In the genomic region with DNA sequence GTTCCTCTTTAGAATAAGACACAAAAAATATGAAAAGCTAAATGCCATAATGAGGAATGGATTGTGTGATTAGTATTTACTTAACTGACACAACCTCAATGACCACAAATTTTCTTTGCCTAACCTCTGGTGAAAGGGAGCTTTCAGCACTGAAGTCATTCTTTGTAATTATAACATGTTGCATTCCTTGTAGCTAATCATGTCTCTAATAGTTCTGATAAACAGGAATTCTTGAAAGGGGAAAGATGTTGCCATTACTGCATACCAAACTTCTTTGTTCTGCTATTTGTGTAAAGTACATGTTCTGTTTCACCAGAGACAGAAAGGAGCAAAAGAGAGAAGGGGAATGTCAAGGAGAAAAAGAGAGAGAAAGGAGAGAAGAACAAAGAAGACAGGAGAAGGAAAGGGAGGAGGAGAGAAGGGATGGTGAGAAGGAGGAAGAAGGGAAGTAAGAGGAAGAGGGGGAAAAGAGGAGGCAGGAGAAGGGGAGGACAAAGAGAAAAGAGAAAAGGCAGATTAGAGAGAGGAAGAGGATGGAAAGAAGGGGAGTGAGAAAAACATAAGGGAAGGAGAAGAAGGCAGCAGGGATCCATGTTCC, we compare ENCODE assay signal across 25 cellular contexts.
DNase-seq lines count a peak whose midpoint lies in the region; ATAC-seq, FAIRE-seq and TF ChIP-seq lines count a peak whose summit lies in the region.
"Had no signal": no experiment of that assay in that cellular context is flagged by ENCODE, and none has a peak within 500 bp of the region (broad histone marks: within the 10 kb centered on the region; RNA-seq: fewer than 3 reads in every experiment).

No MANE protein-coding gene starts in this region.

- 0 out of 2 replicates have a peak overlapping the region, but pooled peaks have one; percentile 11 for H2AFZ ChIP-seq in GM23338

- intact Hi-C loops in activated T-helper 1 cell treated with anti-CD3 and anti-CD28 coated beads, Interleukin-12 subunit alpha, Interleukin-12 subunit beta, Interleukin-2, Interleukin-4 antibody, amounts not matched to agents 30 ng/mL and 10 ng/mL and 1 ng/mL, durations not matched to agents 14 hours and 24 hours and 36 hours (cut with micrococcal nuclease), result no loop called here

- no peak for DNase-seq in GM23338 (ENCODE audit: low spot score)
- peak; percentile 41 for DNase-seq in choroid plexus epithelial cell (ENCODE audit: low read depth)
- DNase-seq in small intestine, result no peak
- DNase-seq in activated T-cell treated with anti-CD3 and anti-CD28 coated beads, Interleukin-2, amount 50 U/mL, for 1 hour, result no peak
- no peak for DNase-seq in medulla oblongata (ENCODE audit: extremely low spot score)
- DNase-seq in activated T-helper 1 cell treated with anti-CD3 and anti-CD28 coated beads, Interleukin-12 subunit alpha, Interleukin-12 subunit beta, Interleukin-2, Interleukin-4 antibody, amounts not matched to agents 30 ng/mL and 10 ng/mL and 1 ng/mL, durations not matched to agents 14 hours and 24 hours and 36 hours (ENCODE audit: low spot score), result no peak
- DNase-seq in erythroblast (lab: John Stamatoyannopoulos, UW), result no peak
- DNase-seq: ACHN; activated CD4-positive, alpha-beta T cell treated with anti-CD3 and anti-CD28 coated beads for 1 hour; activated naive CD4-positive, alpha-beta T cell treated with anti-CD3 and anti-CD28 coated beads, Interleukin-2, amount 10 ng/mL, durations not matched to agents 7 days and 5 days; activated T-cell treated with anti-CD3 and anti-CD28 coated beads, Interleukin-2, amount 50 U/mL, for 24 hours; EL; esophagus squamous epithelium; glutamatergic neuron; H7; natural killer cell; NCI-H2081 treated with DMSO at 0.1 percent for 48 hours; SHP77 treated with DMSO at 0.1 percent for 48 hours; stimulated activated CD4-positive, alpha-beta T cell treated with anti-CD3 and anti-CD28 coated beads, Interleukin-4, amount 100 ng/mL, for 4 hours; T-helper 1 cell; transverse colon had no signal

- no peaks in the 10 kb centered on the region for H3K9me2 ChIP-seq in GM23338 (ENCODE audit: insufficient read depth)

- H3K36me3 ChIP-seq in GM23338 (ENCODE audit: insufficient read depth), result no peaks in the 10 kb centered on the region
- H3K36me3 ChIP-seq in mesodermal cell (ENCODE audit: control insufficient read depth, insufficient read depth, low read length), result no peaks in the 10 kb centered on the region
- no peaks in the 10 kb centered on the region for H3K36me3 ChIP-seq in small intestine (ENCODE audit: control insufficient read depth in 2 of 2, insufficient read depth in 2 of 2, low read length in 2 of 2)
- H3K36me3 ChIP-seq: BLaER1 treated with 17β-estradiol and CSF1 and Interleukin-3, amounts not matched to agents 10 nM and 100 nM; esophagus squamous epithelium; transverse colon had no signal

- H3K27ac Mint-ChIP-seq in GM23338, result no peak overlapping the region
- no peak overlapping the region for H3K27ac Mint-ChIP-seq in activated T-helper 1 cell treated with anti-CD3 and anti-CD28 coated beads, Interleukin-12 subunit alpha, Interleukin-12 subunit beta, Interleukin-2, Interleukin-4 antibody, amounts not matched to agents 30 ng/mL and 10 ng/mL and 1 ng/mL, durations not matched to agents 14 hours and 24 hours and 36 hours
- H3K27ac Mint-ChIP-seq: activated naive CD4-positive, alpha-beta T cell treated with anti-CD3 and anti-CD28 coated beads, Interleukin-2, amount 10 ng/mL, durations not matched to agents 7 days and 5 days; activated T-cell treated with anti-CD3 and anti-CD28 coated beads, Interleukin-2, amount 50 U/mL, for 24 hours; natural killer cell; stimulated activated naive CD8-positive, alpha-beta T cell treated with anti-CD3 and anti-CD28 coated beads, Interleukin-15, Interleukin-2, amounts not matched to agents 100 ng/mL and 50 ng/mL, for 24 hours had no signal

- H3K4me3 Mint-ChIP-seq in GM23338, result no peak overlapping the region
- H3K4me3 Mint-ChIP-seq in activated T-helper 1 cell treated with anti-CD3 and anti-CD28 coated beads, Interleukin-12 subunit alpha, Interleukin-12 subunit beta, Interleukin-2, Interleukin-4 antibody, amounts not matched to agents 30 ng/mL and 10 ng/mL and 1 ng/mL, durations not matched to agents 14 hours and 24 hours and 36 hours, result no peak overlapping the region
- H3K4me3 Mint-ChIP-seq: activated naive CD4-positive, alpha-beta T cell treated with anti-CD3 and anti-CD28 coated beads, Interleukin-2, amount 10 ng/mL, durations not matched to agents 7 days and 5 days; activated T-cell treated with anti-CD3 and anti-CD28 coated beads, Interleukin-2, amount 50 U/mL, for 24 hours; natural killer cell; stimulated activated naive CD8-positive, alpha-beta T cell treated with anti-CD3 and anti-CD28 coated beads, Interleukin-15, Interleukin-2, amounts not matched to agents 100 ng/mL and 50 ng/mL, for 24 hours had no signal

- H3K4me1 Mint-ChIP-seq in GM23338, result peaks cover 6% of the 10 kb centered on the region; the same call in 2 of the 3 replicates
- H3K4me1 Mint-ChIP-seq in activated T-helper 1 cell treated with anti-CD3 and anti-CD28 coated beads, Interleukin-12 subunit alpha, Interleukin-12 subunit beta, Interleukin-2, Interleukin-4 antibody, amounts not matched to agents 30 ng/mL and 10 ng/mL and 1 ng/mL, durations not matched to agents 14 hours and 24 hours and 36 hours (ENCODE audit: low read depth), result no peaks in the 10 kb centered on the region
- H3K4me1 Mint-ChIP-seq: activated naive CD4-positive, alpha-beta T cell treated with anti-CD3 and anti-CD28 coated beads, Interleukin-2, amount 10 ng/mL, durations not matched to agents 7 days and 5 days; natural killer cell had no signal

- H4K20me1 ChIP-seq in GM23338 (replicated peaks; ENCODE audit: insufficient read depth), result no peaks in the 10 kb centered on the region
- H4K20me1 ChIP-seq: BLaER1 treated with 17β-estradiol and CSF1 and Interleukin-3, amounts not matched to agents 10 nM and 100 nM had no signal

- no peak overlapping the region for H3K4me2 ChIP-seq in GM23338
- H3K4me2 ChIP-seq: BLaER1 treated with 17β-estradiol and CSF1 and Interleukin-3, amounts not matched to agents 10 nM and 100 nM had no signal

- peak; percentile 30 for FAIRE-seq in small intestine (lab: Jason Lieb, UNC)
- FAIRE-seq: TTC549 had no signal

- H3F3A ChIP-seq in GM23338 (replicated peaks; ENCODE audit: low read depth), result no peaks in the 10 kb centered on the region

- H3K4me1 ChIP-seq in GM23338 (ENCODE audit: insufficient read depth) (peaks cover 5% of the 10 kb centered on the region), mesodermal cell (ENCODE audit: control insufficient read depth, insufficient read depth, low read length, poor library complexity, severe bottlenecking) (peaks cover 12% of the 10 kb centered on the region), small intestine (ENCODE audit: control insufficient read depth in 2 of 2, insufficient read depth in 1 of 2, low read depth in 1 of 2, low read length in 1 of 2) (no peaks in the 10 kb centered on the region)
- H3K4me1 ChIP-seq: esophagus squamous epithelium, transverse colon had no signal

- H3K27me3 ChIP-seq in GM23338 (ENCODE audit: insufficient read depth) (no peaks in the 10 kb centered on the region), small intestine (ENCODE audit: control insufficient read depth in 2 of 2, insufficient read depth in 2 of 2, low read length in 2 of 2) (no peaks in the 10 kb centered on the region)
- H3K27me3 ChIP-seq: BLaER1 treated with 17β-estradiol and CSF1 and Interleukin-3, amounts not matched to agents 10 nM and 100 nM; esophagus squamous epithelium; transverse colon had no signal

- H3K9me3 ChIP-seq in mesodermal cell (ENCODE audit: control insufficient read depth, low read length) (no peaks in the 10 kb centered on the region), small intestine (ENCODE audit: control insufficient read depth, low read depth) (no peaks in the 10 kb centered on the region)
- H3K9me3 ChIP-seq: BLaER1 treated with 17β-estradiol and CSF1 and Interleukin-3, amounts not matched to agents 10 nM and 100 nM; esophagus squamous epithelium; transverse colon had no signal

- TF ChIP-seq POLR2A in erythroblast (IDR thresholded peaks at IDR 0.05; ENCODE audit: low read length), result no peak

- ATAC-seq in GM23338, result no peak
- ATAC-seq: natural killer cell had no signal

- no peaks in the 10 kb centered on the region for H3K9me3 Mint-ChIP-seq in GM23338
- H3K9me3 Mint-ChIP-seq in activated T-helper 1 cell treated with anti-CD3 and anti-CD28 coated beads, Interleukin-12 subunit alpha, Interleukin-12 subunit beta, Interleukin-2, Interleukin-4 antibody, amounts not matched to agents 30 ng/mL and 10 ng/mL and 1 ng/mL, durations not matched to agents 14 hours and 24 hours and 36 hours, result no peaks in the 10 kb centered on the region
- H3K9me3 Mint-ChIP-seq: activated naive CD4-positive, alpha-beta T cell treated with anti-CD3 and anti-CD28 coated beads, Interleukin-2, amount 10 ng/mL, durations not matched to agents 7 days and 5 days; activated T-cell treated with anti-CD3 and anti-CD28 coated beads, Interleukin-2, amount 50 U/mL, for 24 hours; stimulated activated naive CD8-positive, alpha-beta T cell treated with anti-CD3 and anti-CD28 coated beads, Interleukin-15, Interleukin-2, amounts not matched to agents 100 ng/mL and 50 ng/mL, for 24 hours had no signal

- TF ChIP-seq CTCF in GM23338 (conservative IDR thresholded peaks at IDR 0.05; ENCODE audit: low read depth in 2 of 2), result no peak
- no peak for TF ChIP-seq CTCF in choroid plexus epithelial cell (conservative IDR thresholded peaks at IDR 0.05; ENCODE audit: low read depth, low read length)

- H3K4me3 ChIP-seq in GM23338, result no peak overlapping the region
- H3K4me3 ChIP-seq in choroid plexus epithelial cell (ENCODE audit: low read depth, low read length), result no peak overlapping the region
- H3K4me3 ChIP-seq in mesodermal cell (ENCODE audit: extremely low read depth, insufficient read depth, low read length, poor library complexity, severe bottlenecking), result no peak overlapping the region
- no peak overlapping the region for H3K4me3 ChIP-seq in small intestine (ENCODE audit: low read depth in 1 of 2, low read length in 2 of 2)
- H3K4me3 ChIP-seq: BLaER1 treated with 17β-estradiol and CSF1 and Interleukin-3, amounts not matched to agents 10 nM and 100 nM; esophagus squamous epithelium; transverse colon had no signal

- no peak overlapping the region for H3K27ac ChIP-seq in GM23338 (ENCODE audit: low read depth)
- peak overlapping the region; percentile 54 for H3K27ac ChIP-seq in mesodermal cell (ENCODE audit: low read depth, low read length, severe bottlenecking)
- no peak overlapping the region for H3K27ac ChIP-seq in small intestine (ENCODE audit: low read depth in 1 of 2, low read length in 1 of 2)
- H3K27ac ChIP-seq: BLaER1 treated with 17β-estradiol and CSF1 and Interleukin-3, amounts not matched to agents 10 nM and 100 nM; esophagus squamous epithelium; transverse colon had no signal

- H3K36me3 Mint-ChIP-seq in GM23338 (ENCODE audit: low read depth), result no peaks in the 10 kb centered on the region
- no peaks in the 10 kb centered on the region for H3K36me3 Mint-ChIP-seq in activated T-helper 1 cell treated with anti-CD3 and anti-CD28 coated beads, Interleukin-12 subunit alpha, Interleukin-12 subunit beta, Interleukin-2, Interleukin-4 antibody, amounts not matched to agents 30 ng/mL and 10 ng/mL and 1 ng/mL, durations not matched to agents 14 hours and 24 hours and 36 hours (ENCODE audit: low read depth)
- H3K36me3 Mint-ChIP-seq: activated naive CD4-positive, alpha-beta T cell treated with anti-CD3 and anti-CD28 coated beads, Interleukin-2, amount 10 ng/mL, durations not matched to agents 7 days and 5 days; natural killer cell had no signal

- no peaks in the 10 kb centered on the region for H3K79me2 ChIP-seq in GM23338 (replicated peaks; ENCODE audit: insufficient read depth)

- no peaks in the 10 kb centered on the region for H3K27me3 Mint-ChIP-seq in GM23338 (ENCODE audit: insufficient read depth, low read depth, poor library complexity)
- no peaks in the 10 kb centered on the region for H3K27me3 Mint-ChIP-seq in activated T-helper 1 cell treated with anti-CD3 and anti-CD28 coated beads, Interleukin-12 subunit alpha, Interleukin-12 subunit beta, Interleukin-2, Interleukin-4 antibody, amounts not matched to agents 30 ng/mL and 10 ng/mL and 1 ng/mL, durations not matched to agents 14 hours and 24 hours and 36 hours (ENCODE audit: insufficient read depth)
- H3K27me3 Mint-ChIP-seq: activated naive CD4-positive, alpha-beta T cell treated with anti-CD3 and anti-CD28 coated beads, Interleukin-2, amount 10 ng/mL, durations not matched to agents 7 days and 5 days; activated T-cell treated with anti-CD3 and anti-CD28 coated beads, Interleukin-2, amount 50 U/mL, for 24 hours; stimulated activated naive CD8-positive, alpha-beta T cell treated with anti-CD3 and anti-CD28 coated beads, Interleukin-15, Interleukin-2, amounts not matched to agents 100 ng/mL and 50 ng/mL, for 24 hours had no signal
